ENCODE assay signal across 16 cellular contexts in genomic region chr14:104421401-104421821, GRCh38.
DNase-seq lines count a peak whose midpoint lies in the region; ATAC-seq and TF ChIP-seq lines count a peak whose summit lies in the region.
"Had no signal": no experiment of that assay in that cellular context is flagged by ENCODE, and none has a peak within 500 bp of the region (broad histone marks: within the 10 kb centered on the region; RNA-seq: fewer than 3 reads in every experiment).

No MANE protein-coding gene starts in this region.

- TF ChIP-seq RAD21 in SK-N-SH (IDR thresholded peaks at IDR 0.05; ENCODE audit: low read length) = no peak

- H3K18ac ChIP-seq in neuronal stem cell (ENCODE audit: low read length) = peak overlapping the region; percentile 24

- no peak overlapping the region for H2BK12ac ChIP-seq in neuronal stem cell (ENCODE audit: low read length)

- no peak overlapping the region for H3K14ac ChIP-seq in neuronal stem cell (ENCODE audit: low read length)

- no peak for TF ChIP-seq CTCF in SK-N-SH (IDR thresholded peaks at IDR 0.05)
- no peak for TF ChIP-seq CTCF in right atrium auricular region (IDR thresholded peaks at IDR 0.05)
- no peak for TF ChIP-seq CTCF in left ventricle myocardium inferior (IDR thresholded peaks at IDR 0.05; ENCODE audit: borderline replicate concordance)

- H3K4me3 Mint-ChIP-seq in stimulated activated naive CD8-positive, alpha-beta T cell treated with anti-CD3 and anti-CD28 coated beads, Interleukin-15, amount 100 ng/mL, for 72 hours = no peak overlapping the region
- H3K4me3 Mint-ChIP-seq: CD8-positive, alpha-beta T cell had no signal

- H3K4me1 ChIP-seq in SK-N-SH (ENCODE audit: control insufficient read depth in 1 of 2, insufficient read depth in 2 of 2, low read depth in 1 of 2, low read length in 1 of 2) (peaks cover 0 to 50% of the 10 kb centered on the region in 2 experiments; a peak in 2 of 4 replicates), right atrium auricular region (peaks cover 0 to 9% of the 10 kb centered on the region in 2 donors), left ventricle myocardium inferior (peaks cover 10% of the 10 kb centered on the region), neuronal stem cell (ENCODE audit: control insufficient read depth in 2 of 2, insufficient read depth in 1 of 2, low read depth in 1 of 2, low read length in 2 of 2) (peaks cover 3 to 18% of the 10 kb centered on the region in 2 donors)

- H2BK15ac ChIP-seq in neuronal stem cell (ENCODE audit: low read length) = peak overlapping the region; percentile 11

- no peak overlapping the region for H3K27ac ChIP-seq in SK-N-SH (ENCODE audit: low read depth in 2 of 2, low read length in 1 of 2)
- no peak overlapping the region for H3K27ac ChIP-seq in right atrium auricular region
- no peak overlapping the region for H3K27ac ChIP-seq in left ventricle myocardium inferior (replicated peaks)
- no peak overlapping the region for H3K27ac ChIP-seq in neuronal stem cell (replicated peaks; ENCODE audit: low read length)
- H3K27ac ChIP-seq: 22Rv1 had no signal

- H3K4me3 ChIP-seq in SK-N-SH (ENCODE audit: low read depth in 2 of 2, low read length in 1 of 2) (no peak overlapping the region), right atrium auricular region (no peak overlapping the region), left ventricle myocardium inferior (no peak overlapping the region), neuronal stem cell (ENCODE audit: low read length in 2 of 2) (no peak overlapping the region)

- no peak overlapping the region for H2BK120ac ChIP-seq in neuronal stem cell (ENCODE audit: low read depth, low read length)

- no peaks in the 10 kb centered on the region for H3K9me2 ChIP-seq in SK-N-SH

- H3K9ac ChIP-seq in SK-N-SH (no peak overlapping the region), neuronal stem cell (ENCODE audit: low read depth, low read length, poor library complexity) (no peak overlapping the region)

- H3K79me2 ChIP-seq in SK-N-SH (ENCODE audit: insufficient read depth) = no peaks in the 10 kb centered on the region

- no peaks in the 10 kb centered on the region for H3K27me3 ChIP-seq in SK-N-SH (ENCODE audit: insufficient read depth)
- no peaks in the 10 kb centered on the region for H3K27me3 ChIP-seq in right atrium auricular region
- peaks cover 5% of the 10 kb centered on the region for H3K27me3 ChIP-seq in left ventricle myocardium inferior (ENCODE audit: low read depth)
- peaks cover 0 to 23% (median 0%) of the 10 kb centered on the region in 3 experiments for H3K27me3 ChIP-seq in neuronal stem cell (ENCODE audit: control insufficient read depth in 3 of 3, insufficient read depth in 3 of 3, low read depth in 1 of 3, low read length in 3 of 3)
- H3K27me3 ChIP-seq: BE2C had no signal

- 52% methylated on average over 2 of the region's 4 CpGs for WGBS in SK-N-SH (ENCODE audit: low lambda C conversion rate)
- WGBS in neuronal stem cell (ENCODE audit: extremely low coverage in 2 of 2, insufficient read length in 2 of 2, insufficient replicate concordance in 1 of 2), 2 donors = no CpG with 5 or more reads among the region's 4 CpGs

- no peaks in the 10 kb centered on the region for H3F3A ChIP-seq in SK-N-SH (replicated peaks; ENCODE audit: insufficient read depth)

- peak overlapping the region; percentile 16 for H2BK5ac ChIP-seq in neuronal stem cell (ENCODE audit: low read length)

- H4K91ac ChIP-seq in neuronal stem cell (ENCODE audit: low read depth, low read length, poor library complexity) = no peak overlapping the region

- no peak overlapping the region for H3K4ac ChIP-seq in neuronal stem cell (ENCODE audit: low read length)

- H2AFZ ChIP-seq in SK-N-SH (ENCODE audit: low read depth) (no peak overlapping the region), neuronal stem cell (ENCODE audit: low read length) (no peak overlapping the region)

- no peaks in the 10 kb centered on the region for H3K4me1 Mint-ChIP-seq in stimulated activated naive CD8-positive, alpha-beta T cell treated with anti-CD3 and anti-CD28 coated beads, Interleukin-15, amount 100 ng/mL, for 72 hours

- no peak overlapping the region for H3K27ac Mint-ChIP-seq in stimulated activated naive CD8-positive, alpha-beta T cell treated with anti-CD3 and anti-CD28 coated beads, Interleukin-15, amount 100 ng/mL, for 72 hours
- H3K27ac Mint-ChIP-seq: CD8-positive, alpha-beta T cell had no signal

- H3K79me1 ChIP-seq in neuronal stem cell (ENCODE audit: low read depth, low read length) = no peaks in the 10 kb centered on the region

- H4K8ac ChIP-seq in neuronal stem cell (ENCODE audit: low read depth, low read length) = no peak overlapping the region

- H3K9me3 ChIP-seq in SK-N-SH (no peaks in the 10 kb centered on the region), right atrium auricular region (no peaks in the 10 kb centered on the region), left ventricle myocardium inferior (replicated peaks) (no peaks in the 10 kb centered on the region), neuronal stem cell (replicated peaks in 1 of 2; ENCODE audit: control insufficient read depth in 2 of 2, insufficient read depth in 1 of 2, low read depth in 1 of 2, low read length in 2 of 2) (no peaks in the 10 kb centered on the region)
- H3K9me3 ChIP-seq: BE2C had no signal

- no peaks in the 10 kb centered on the region for H3K36me3 ChIP-seq in SK-N-SH (replicated peaks in 1 of 2; ENCODE audit: control insufficient read depth in 1 of 2, insufficient read depth in 2 of 2, low read length in 1 of 2)
- no peaks in the 10 kb centered on the region for H3K36me3 ChIP-seq in right atrium auricular region
- no peaks in the 10 kb centered on the region for H3K36me3 ChIP-seq in left ventricle myocardium inferior
- H3K36me3 ChIP-seq in neuronal stem cell (replicated peaks in 1 of 2; ENCODE audit: control insufficient read depth in 2 of 2, insufficient read depth in 2 of 2, low read length in 2 of 2) = no peaks in the 10 kb centered on the region
- H3K36me3 ChIP-seq: BE2C had no signal

- H3K27me3 Mint-ChIP-seq in stimulated activated naive CD8-positive, alpha-beta T cell treated with anti-CD3 and anti-CD28 coated beads, Interleukin-15, amount 100 ng/mL, for 72 hours = no peaks in the 10 kb centered on the region

- intact Hi-C loops in left ventricle myocardium inferior (cut with micrococcal nuclease) = no loop called here

- DNase-seq in SK-N-SH (peak; percentile 28), right atrium auricular region (ENCODE audit: low spot score) (peak; percentile 49), left ventricle myocardium inferior (no peak), neuronal stem cell (ENCODE audit: low spot score) (no peak), AG20443 (ENCODE audit: low spot score) (no peak)
- no peak for DNase-seq in stimulated activated naive CD8-positive, alpha-beta T cell treated with anti-CD3 and anti-CD28 coated beads, Interleukin-15, amount 100 ng/mL, for 72 hours
- DNase-seq: DMS79 treated with DMSO at 0.1 percent for 48 hours; NCI-H187 treated with DMSO at 0.1 percent for 48 hours; NCI-H69; NK-92 treated with Interleukin-12 subunit alpha and Interleukin-12 subunit beta, amount 100 ng/mL, for 24 hours had no signal

- no peak overlapping the region for H3K23ac ChIP-seq in neuronal stem cell (ENCODE audit: low read depth, low read length, poor library complexity)

- H2AK5ac ChIP-seq in neuronal stem cell (ENCODE audit: low read depth, low read length) = peak overlapping the region; percentile 59

- no peaks in the 10 kb centered on the region for H3K9me3 Mint-ChIP-seq in stimulated activated naive CD8-positive, alpha-beta T cell treated with anti-CD3 and anti-CD28 coated beads, Interleukin-15, amount 100 ng/mL, for 72 hours
- H3K9me3 Mint-ChIP-seq: CD8-positive, alpha-beta T cell had no signal

- ATAC-seq in SK-N-SH treated with all-trans-retinoic acid at 6 μM for 48 hours (no peak), GM18873 (IDR thresholded peaks at IDR 0.05; ENCODE audit: low FRiP score, unreplicated experiment) (no peak)
- no peak for ATAC-seq in stimulated activated naive CD8-positive, alpha-beta T cell treated with anti-CD3 and anti-CD28 coated beads, Interleukin-15, amount 100 ng/mL, for 72 hours
- ATAC-seq: CD8-positive, alpha-beta T cell; HCT116 had no signal

- POLR2A ChIA-PET in SK-N-SH (lab: Yijun Ruan, JAX) = no interaction called here

- H4K20me1 ChIP-seq in SK-N-SH (ENCODE audit: insufficient read depth) = no peaks in the 10 kb centered on the region

- H3K4me2 ChIP-seq in SK-N-SH (no peak overlapping the region), neuronal stem cell (ENCODE audit: insufficient read depth, low read length, poor library complexity, severe bottlenecking) (no peak overlapping the region)

- no peak for TF ChIP-seq EP300 in SK-N-SH (IDR thresholded peaks at IDR 0.05; ENCODE audit: borderline replicate concordance in 1 of 2, low read depth in 1 of 2, low read length in 1 of 2)

- CTCF ChIA-PET in SK-N-SH (lab: Yijun Ruan, JAX) = interaction anchor here (0.6 to 1.5 kb wide), 6 partner anchors 10 to 706 kb away, joined by 3 to 5 read pairs (median 4); partner anchors contain the start of genes XRCC3 and ZFYVE21

TF ChIP-seq in SK-N-SH, 30 proteins besides CTCF, POLR2A, EP300 and RAD21:
- no peak for TF ChIP-seq TEAD4 (IDR thresholded peaks at IDR 0.05; ENCODE audit: borderline replicate concordance, insufficient read depth)
- no peak for TF ChIP-seq JUND (IDR thresholded peaks at IDR 0.05)

TF ChIP-seq in SK-N-SH treated with all-trans-retinoic acid at 6 μM for 48 hours, 23 proteins besides CTCF, POLR2A, EP300 and RAD21 (continues in another document):
- TF ChIP-seq TOX (CRISPR knock-in tag; IDR thresholded peaks at IDR 0.05; ENCODE audit: borderline replicate concordance) (no peak), SNAI2 (CRISPR knock-in tag; IDR thresholded peaks at IDR 0.05) (no peak), TCF4 (CRISPR knock-in tag; IDR thresholded peaks at IDR 0.05; ENCODE audit: borderline replicate concordance) (no peak), ZFP30 (CRISPR knock-in tag; IDR thresholded peaks at IDR 0.05) (no peak), PPARA (CRISPR knock-in tag; IDR thresholded peaks at IDR 0.05; ENCODE audit: borderline replicate concordance) (no peak), ZNF70 (CRISPR knock-in tag; IDR thresholded peaks at IDR 0.05) (no peak), ARNTL (CRISPR knock-in tag; IDR thresholded peaks at IDR 0.05; ENCODE audit: borderline replicate concordance, low read depth) (no peak), CSDC2 (CRISPR knock-in tag; IDR thresholded peaks at IDR 0.05) (no peak)
- TF ChIP-seq, protein P1, sequence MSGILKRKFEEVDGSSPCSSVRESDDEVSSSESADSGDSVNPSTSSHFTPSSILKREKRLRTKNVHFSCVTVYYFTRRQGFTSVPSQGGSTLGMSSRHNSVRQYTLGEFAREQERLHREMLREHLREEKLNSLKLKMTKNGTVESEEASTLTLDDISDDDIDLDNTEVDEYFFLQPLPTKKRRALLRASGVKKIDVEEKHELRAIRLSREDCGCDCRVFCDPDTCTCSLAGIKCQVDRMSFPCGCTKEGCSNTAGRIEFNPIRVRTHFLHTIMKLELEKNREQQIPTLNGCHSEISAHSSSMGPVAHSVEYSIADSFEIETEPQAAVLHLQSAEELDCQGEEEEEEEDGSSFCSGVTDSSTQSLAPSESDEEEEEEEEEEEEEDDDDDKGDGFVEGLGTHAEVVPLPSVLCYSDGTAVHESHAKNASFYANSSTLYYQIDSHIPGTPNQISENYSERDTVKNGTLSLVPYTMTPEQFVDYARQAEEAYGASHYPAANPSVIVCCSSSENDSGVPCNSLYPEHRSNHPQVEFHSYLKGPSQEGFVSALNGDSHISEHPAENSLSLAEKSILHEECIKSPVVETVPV (CRISPR knock-in tag; IDR thresholded peaks at IDR 0.05) = no peak

Comparison
In these comparisons a context has a peak if more than half of its experiments do, and no peak if none do; other contexts are left out.
1. DNase-seq: peak in SK-N-SH (single experiment) and right atrium auricular region (single experiment); none in left ventricle myocardium inferior (single experiment), neuronal stem cell (single experiment), AG20443 (single experiment) and stimulated activated naive CD8-positive, alpha-beta T cell treated with anti-CD3 and anti-CD28 coated beads, Interleukin-15, amount 100 ng/mL, for 72 hours (0 of 2).